Comparison of ENCODE assay signal across 17 cellular contexts in genomic region chr20:6921717-6922386, GRCh38.
DNase-seq lines count a peak whose midpoint lies in the region; ATAC-seq and TF ChIP-seq lines count a peak whose summit lies in the region.
"Had no signal": no experiment of that assay in that cellular context is flagged by ENCODE, and none has a peak within 500 bp of the region (broad histone marks: within the 10 kb centered on the region; RNA-seq: fewer than 3 reads in every experiment).

No MANE protein-coding gene starts in this region.

- H3K27ac ChIP-seq in esophagus squamous epithelium (peak overlapping the region; percentile 7 to 67 (median 54)), prostate gland (no peak overlapping the region)
- H3K27ac ChIP-seq: 22Rv1 had no signal

- H3K4me3 ChIP-seq in esophagus squamous epithelium (no peak overlapping the region), prostate gland (no peak overlapping the region)

- H3K36me3 ChIP-seq in esophagus squamous epithelium (no peaks in the 10 kb centered on the region), prostate gland (no peaks in the 10 kb centered on the region)
- H3K36me3 ChIP-seq: BE2C had no signal

- H3K9me3 Mint-ChIP-seq in WTC11 = peaks cover 6% of the 10 kb centered on the region
- no peaks in the 10 kb centered on the region for H3K9me3 Mint-ChIP-seq in osteocyte (ENCODE audit: unreplicated experiment)

- H3K27me3 ChIP-seq in esophagus squamous epithelium = no peaks in the 10 kb centered on the region
- no peaks in the 10 kb centered on the region for H3K27me3 ChIP-seq in prostate gland (replicated peaks; ENCODE audit: insufficient read depth)
- H3K27me3 ChIP-seq: BE2C had no signal

- TF ChIP-seq CTCF in WTC11 (IDR thresholded peaks at IDR 0.05) (no peak), esophagus squamous epithelium (IDR thresholded peaks at IDR 0.05) (no peak), osteocyte (IDR thresholded peaks at IDR 0.05) (no peak), prostate gland (IDR thresholded peaks at IDR 0.05) (no peak)

- TF ChIP-seq POLR2A in esophagus squamous epithelium (IDR thresholded peaks at IDR 0.05) (no peak), prostate gland (IDR thresholded peaks at IDR 0.05) (no peak)

- intact Hi-C loops in esophagus squamous epithelium (cut with DNase I) (no loop called here), prostate gland (cut with DNase I) (no loop called here)

- DNase-seq in DMS153 treated with DMSO at 0.1 percent for 48 hours (lab: John Stamatoyannopoulos, UW; ENCODE audit: unreplicated experiment) (peak; percentile 18), DMS153 (lab: John Stamatoyannopoulos, UW) (no peak), WTC11 (ENCODE audit: low spot score) (no peak), esophagus squamous epithelium (lab: John Stamatoyannopoulos, UW) (no peak), retina (peak; percentile 36), osteocyte (ENCODE audit: extremely low spot score, unreplicated experiment) (no peak), prostate gland (ENCODE audit: low spot score) (no peak), COR-L47 (lab: John Stamatoyannopoulos, UW) (no peak)
- DNase-seq: BE2C; CD4-positive, alpha-beta memory T cell; HCEC 1CT; IMR-90; Karpas-422; NCI-H1105; NCI-H1694 treated with DMSO at 0.1 percent for 48 hours; NCI-H2171 treated with DMSO at 0.1 percent for 48 hours had no signal

- H3K27me3 Mint-ChIP-seq in WTC11 (ENCODE audit: low read depth) = no peaks in the 10 kb centered on the region
- H3K27me3 Mint-ChIP-seq in osteocyte (ENCODE audit: unreplicated experiment) = no peaks in the 10 kb centered on the region
- H3K27me3 Mint-ChIP-seq: CD4-positive, alpha-beta memory T cell had no signal

- POLR2A ChIA-PET in WTC11 (lab: Charles Lee) = no interaction called here

- ATAC-seq in WTC11 = no peak

- H3K36me3 Mint-ChIP-seq in WTC11 = no peaks in the 10 kb centered on the region
- no peaks in the 10 kb centered on the region for H3K36me3 Mint-ChIP-seq in osteocyte (ENCODE audit: unreplicated experiment)
- H3K36me3 Mint-ChIP-seq: CD4-positive, alpha-beta memory T cell had no signal

- 27 to 28% methylated on average over 1 of the region's 1 CpG for WGBS in esophagus squamous epithelium, 2 donors
- WGBS in prostate gland = 60% methylated on average over 1 of the region's 1 CpG

- H3K4me3 Mint-ChIP-seq in WTC11 (no peak overlapping the region), osteocyte (ENCODE audit: unreplicated experiment) (no peak overlapping the region)
- H3K4me3 Mint-ChIP-seq: CD4-positive, alpha-beta memory T cell had no signal

- H3K4me1 Mint-ChIP-seq in WTC11 (peaks cover 6% of the 10 kb centered on the region), osteocyte (ENCODE audit: unreplicated experiment) (no peaks in the 10 kb centered on the region)
- H3K4me1 Mint-ChIP-seq: CD4-positive, alpha-beta memory T cell had no signal

- H3K27ac Mint-ChIP-seq in WTC11 (no peak overlapping the region), osteocyte (ENCODE audit: unreplicated experiment) (no peak overlapping the region)
- H3K27ac Mint-ChIP-seq: CD4-positive, alpha-beta memory T cell had no signal

- H3K4me1 ChIP-seq in esophagus squamous epithelium = peaks cover 8 to 31% (median 10%) of the 10 kb centered on the region in 3 donors
- no peaks in the 10 kb centered on the region for H3K4me1 ChIP-seq in prostate gland (replicated peaks)
- H3K4me1 ChIP-seq: BE2C had no signal

- H3K9me3 ChIP-seq in esophagus squamous epithelium = no peaks in the 10 kb centered on the region
- no peaks in the 10 kb centered on the region for H3K9me3 ChIP-seq in prostate gland
- H3K9me3 ChIP-seq: BE2C had no signal

- CTCF ChIA-PET in WTC11 (lab: Charles Lee) = interaction anchor here (1.2 kb wide), 1 partner anchor 178 kb away, joined by 3 read pairs; no protein-coding TSS in a partner anchor

TF ChIP-seq in WTC11, 78 proteins besides CTCF, POLR2A, EP300 and RAD21:
- TF ChIP-seq MXD4 (CRISPR knock-in tag; IDR thresholded peaks at IDR 0.05; ENCODE audit: borderline replicate concordance) (no peak), USF2 (CRISPR knock-in tag; IDR thresholded peaks at IDR 0.05) (peak; percentile 62)

Comparison
In these comparisons a context has a peak if more than half of its experiments do, and no peak if none do; other contexts are left out.
1. DNase-seq: peak in DMS153 treated with DMSO at 0.1 percent for 48 hours (single experiment) and retina (single experiment); none in DMS153 (single experiment), WTC11 (single experiment), esophagus squamous epithelium (single experiment), osteocyte (single experiment), prostate gland (single experiment) and COR-L47 (single experiment).
2. H3K27ac ChIP-seq: peak in esophagus squamous epithelium (4 of 4); none in prostate gland (0 of 2).